1 cellular context compared by ENCODE assay signal in the genomic region with DNA sequence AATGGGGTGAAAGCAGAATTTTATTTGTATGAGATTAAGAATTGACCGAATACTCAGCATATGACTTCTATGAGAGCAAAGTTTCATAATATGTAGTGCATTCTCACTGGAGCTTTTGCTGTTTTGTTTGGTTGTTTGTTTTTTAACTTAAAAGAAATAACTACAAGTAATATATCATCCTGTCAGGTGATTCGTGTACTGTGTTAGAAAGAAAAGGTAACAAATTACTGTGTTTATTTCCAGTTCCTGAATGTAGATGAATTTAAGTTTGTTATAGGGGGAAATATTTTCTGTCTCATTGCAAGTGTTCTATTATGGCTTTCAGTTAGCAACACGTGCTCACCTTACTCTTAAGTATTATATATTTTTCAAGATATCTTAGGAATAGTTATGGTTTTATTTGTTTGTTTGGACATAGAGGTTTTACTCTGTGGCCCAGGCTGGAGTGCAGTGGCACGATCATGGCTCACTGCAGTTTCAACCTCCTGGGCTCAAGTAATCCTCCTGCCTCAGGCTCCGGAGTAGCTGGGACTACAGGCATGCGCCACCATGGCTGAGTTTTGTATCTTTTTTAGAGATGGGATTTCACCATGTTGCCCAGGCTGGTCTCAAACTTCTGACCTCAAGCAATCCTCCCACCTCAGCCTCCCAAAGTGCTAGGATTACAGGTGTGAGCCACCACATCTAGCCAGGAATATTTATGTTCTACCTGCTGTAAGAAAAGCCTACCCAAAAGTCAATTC.
TF ChIP-seq lines count a peak whose summit lies in the region.

No MANE protein-coding gene starts in this region.

TF ChIP-seq in WTC11, 78 proteins besides CTCF, POLR2A, EP300 and RAD21 (continued from another document):
- TF ChIP-seq, protein P1, sequence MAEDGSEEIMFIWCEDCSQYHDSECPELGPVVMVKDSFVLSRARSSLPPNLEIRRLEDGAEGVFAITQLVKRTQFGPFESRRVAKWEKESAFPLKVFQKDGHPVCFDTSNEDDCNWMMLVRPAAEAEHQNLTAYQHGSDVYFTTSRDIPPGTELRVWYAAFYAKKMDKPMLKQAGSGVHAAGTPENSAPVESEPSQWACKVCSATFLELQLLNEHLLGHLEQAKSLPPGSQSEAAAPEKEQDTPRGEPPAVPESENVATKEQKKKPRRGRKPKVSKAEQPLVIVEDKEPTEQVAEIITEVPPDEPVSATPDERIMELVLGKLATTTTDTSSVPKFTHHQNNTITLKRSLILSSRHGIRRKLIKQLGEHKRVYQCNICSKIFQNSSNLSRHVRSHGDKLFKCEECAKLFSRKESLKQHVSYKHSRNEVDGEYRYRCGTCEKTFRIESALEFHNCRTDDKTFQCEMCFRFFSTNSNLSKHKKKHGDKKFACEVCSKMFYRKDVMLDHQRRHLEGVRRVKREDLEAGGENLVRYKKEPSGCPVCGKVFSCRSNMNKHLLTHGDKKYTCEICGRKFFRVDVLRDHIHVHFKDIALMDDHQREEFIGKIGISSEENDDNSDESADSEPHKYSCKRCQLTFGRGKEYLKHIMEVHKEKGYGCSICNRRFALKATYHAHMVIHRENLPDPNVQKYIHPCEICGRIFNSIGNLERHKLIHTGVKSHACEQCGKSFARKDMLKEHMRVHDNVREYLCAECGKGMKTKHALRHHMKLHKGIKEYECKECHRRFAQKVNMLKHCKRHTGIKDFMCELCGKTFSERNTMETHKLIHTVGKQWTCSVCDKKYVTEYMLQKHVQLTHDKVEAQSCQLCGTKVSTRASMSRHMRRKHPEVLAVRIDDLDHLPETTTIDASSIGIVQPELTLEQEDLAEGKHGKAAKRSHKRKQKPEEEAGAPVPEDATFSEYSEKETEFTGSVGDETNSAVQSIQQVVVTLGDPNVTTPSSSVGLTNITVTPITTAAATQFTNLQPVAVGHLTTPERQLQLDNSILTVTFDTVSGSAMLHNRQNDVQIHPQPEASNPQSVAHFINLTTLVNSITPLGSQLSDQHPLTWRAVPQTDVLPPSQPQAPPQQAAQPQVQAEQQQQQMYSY (CRISPR knock-in tag; IDR thresholded peaks at IDR 0.05): no peak
- TF ChIP-seq, protein P2, sequence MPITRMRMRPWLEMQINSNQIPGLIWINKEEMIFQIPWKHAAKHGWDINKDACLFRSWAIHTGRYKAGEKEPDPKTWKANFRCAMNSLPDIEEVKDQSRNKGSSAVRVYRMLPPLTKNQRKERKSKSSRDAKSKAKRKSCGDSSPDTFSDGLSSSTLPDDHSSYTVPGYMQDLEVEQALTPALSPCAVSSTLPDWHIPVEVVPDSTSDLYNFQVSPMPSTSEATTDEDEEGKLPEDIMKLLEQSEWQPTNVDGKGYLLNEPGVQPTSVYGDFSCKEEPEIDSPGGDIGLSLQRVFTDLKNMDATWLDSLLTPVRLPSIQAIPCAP (CRISPR knock-in tag; IDR thresholded peaks at IDR 0.05): no peak
- TF ChIP-seq TP53 (CRISPR knock-in tag; IDR thresholded peaks at IDR 0.05) (no peak), FOXJ3 (CRISPR knock-in tag; IDR thresholded peaks at IDR 0.05; ENCODE audit: borderline replicate concordance) (no peak), JUN (CRISPR knock-in tag; IDR thresholded peaks at IDR 0.05) (no peak), ZNF423 (CRISPR knock-in tag; IDR thresholded peaks at IDR 0.05) (no peak), RELA (CRISPR knock-in tag; IDR thresholded peaks at IDR 0.05; ENCODE audit: borderline replicate concordance) (no peak), NFYB (CRISPR knock-in tag; conservative IDR thresholded peaks at IDR 0.05; ENCODE audit: low read depth) (no peak), FOXK1 (CRISPR knock-in tag; IDR thresholded peaks at IDR 0.05) (no peak)
- TF ChIP-seq, protein P3, sequence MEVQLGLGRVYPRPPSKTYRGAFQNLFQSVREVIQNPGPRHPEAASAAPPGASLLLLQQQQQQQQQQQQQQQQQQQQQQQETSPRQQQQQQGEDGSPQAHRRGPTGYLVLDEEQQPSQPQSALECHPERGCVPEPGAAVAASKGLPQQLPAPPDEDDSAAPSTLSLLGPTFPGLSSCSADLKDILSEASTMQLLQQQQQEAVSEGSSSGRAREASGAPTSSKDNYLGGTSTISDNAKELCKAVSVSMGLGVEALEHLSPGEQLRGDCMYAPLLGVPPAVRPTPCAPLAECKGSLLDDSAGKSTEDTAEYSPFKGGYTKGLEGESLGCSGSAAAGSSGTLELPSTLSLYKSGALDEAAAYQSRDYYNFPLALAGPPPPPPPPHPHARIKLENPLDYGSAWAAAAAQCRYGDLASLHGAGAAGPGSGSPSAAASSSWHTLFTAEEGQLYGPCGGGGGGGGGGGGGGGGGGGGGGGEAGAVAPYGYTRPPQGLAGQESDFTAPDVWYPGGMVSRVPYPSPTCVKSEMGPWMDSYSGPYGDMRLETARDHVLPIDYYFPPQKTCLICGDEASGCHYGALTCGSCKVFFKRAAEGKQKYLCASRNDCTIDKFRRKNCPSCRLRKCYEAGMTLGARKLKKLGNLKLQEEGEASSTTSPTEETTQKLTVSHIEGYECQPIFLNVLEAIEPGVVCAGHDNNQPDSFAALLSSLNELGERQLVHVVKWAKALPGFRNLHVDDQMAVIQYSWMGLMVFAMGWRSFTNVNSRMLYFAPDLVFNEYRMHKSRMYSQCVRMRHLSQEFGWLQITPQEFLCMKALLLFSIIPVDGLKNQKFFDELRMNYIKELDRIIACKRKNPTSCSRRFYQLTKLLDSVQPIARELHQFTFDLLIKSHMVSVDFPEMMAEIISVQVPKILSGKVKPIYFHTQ (CRISPR knock-in tag; IDR thresholded peaks at IDR 0.05): no peak
- TF ChIP-seq, protein P4, sequence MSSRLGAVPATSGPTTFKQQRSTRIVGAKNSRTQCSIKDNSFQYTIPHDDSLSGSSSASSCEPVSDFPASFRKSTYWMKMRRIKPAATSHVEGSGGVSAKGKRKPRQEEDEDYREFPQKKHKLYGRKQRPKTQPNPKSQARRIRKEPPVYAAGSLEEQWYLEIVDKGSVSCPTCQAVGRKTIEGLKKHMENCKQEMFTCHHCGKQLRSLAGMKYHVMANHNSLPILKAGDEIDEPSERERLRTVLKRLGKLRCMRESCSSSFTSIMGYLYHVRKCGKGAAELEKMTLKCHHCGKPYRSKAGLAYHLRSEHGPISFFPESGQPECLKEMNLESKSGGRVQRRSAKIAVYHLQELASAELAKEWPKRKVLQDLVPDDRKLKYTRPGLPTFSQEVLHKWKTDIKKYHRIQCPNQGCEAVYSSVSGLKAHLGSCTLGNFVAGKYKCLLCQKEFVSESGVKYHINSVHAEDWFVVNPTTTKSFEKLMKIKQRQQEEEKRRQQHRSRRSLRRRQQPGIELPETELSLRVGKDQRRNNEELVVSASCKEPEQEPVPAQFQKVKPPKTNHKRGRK (CRISPR knock-in tag; IDR thresholded peaks at IDR 0.05; ENCODE audit: borderline replicate concordance): no peak
- TF ChIP-seq, protein P5, sequence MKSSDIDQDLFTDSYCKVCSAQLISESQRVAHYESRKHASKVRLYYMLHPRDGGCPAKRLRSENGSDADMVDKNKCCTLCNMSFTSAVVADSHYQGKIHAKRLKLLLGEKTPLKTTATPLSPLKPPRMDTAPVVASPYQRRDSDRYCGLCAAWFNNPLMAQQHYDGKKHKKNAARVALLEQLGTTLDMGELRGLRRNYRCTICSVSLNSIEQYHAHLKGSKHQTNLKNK (CRISPR knock-in tag; IDR thresholded peaks at IDR 0.05): no peak
- TF ChIP-seq, protein P6, sequence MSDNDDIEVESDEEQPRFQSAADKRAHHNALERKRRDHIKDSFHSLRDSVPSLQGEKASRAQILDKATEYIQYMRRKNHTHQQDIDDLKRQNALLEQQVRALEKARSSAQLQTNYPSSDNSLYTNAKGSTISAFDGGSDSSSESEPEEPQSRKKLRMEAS (CRISPR knock-in tag; IDR thresholded peaks at IDR 0.05): no peak
